ENCODE assay signal across 9 cellular contexts in the genomic region with DNA sequence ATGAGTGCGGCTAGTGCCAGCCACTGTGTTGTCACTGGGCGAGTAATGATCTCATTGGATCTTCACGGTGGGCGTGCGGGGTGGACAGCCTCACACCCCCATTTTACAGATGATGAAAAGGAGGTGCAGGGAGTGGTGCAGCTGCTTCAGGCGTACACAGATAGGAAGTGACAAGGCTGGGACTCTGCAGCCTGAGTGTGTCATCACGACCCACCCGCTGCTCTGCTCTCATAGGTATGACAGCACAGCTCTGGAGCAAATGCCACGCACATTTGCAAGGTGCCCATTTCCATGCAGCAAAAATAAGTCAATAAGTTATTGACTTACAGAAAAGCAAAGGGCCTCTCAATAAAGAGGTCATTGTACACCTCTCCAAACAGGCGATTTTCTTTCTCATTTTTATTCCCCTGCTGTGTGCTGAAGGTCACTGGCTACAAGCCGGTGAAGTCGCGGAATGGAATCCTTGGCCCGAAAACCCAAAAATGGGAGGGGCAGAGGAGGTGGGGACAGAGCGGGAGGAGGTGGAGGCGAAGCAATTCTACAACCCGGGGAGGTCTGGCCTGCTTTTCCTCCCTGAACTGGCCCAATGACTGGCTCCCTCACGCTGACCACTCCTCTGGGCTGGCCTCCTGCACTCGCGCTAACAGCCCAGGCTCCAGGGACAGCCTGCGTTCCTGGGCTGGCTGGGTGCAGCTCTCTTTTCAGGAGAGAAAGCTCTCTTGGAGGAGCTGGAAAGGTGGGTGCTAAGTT. TPM values are rescaled to one million over a fixed set of nuclear protein-coding genes. Genes with fewer than 3 reads are reported as not detected.
DNase-seq lines count a peak whose midpoint lies in the region; ATAC-seq and TF ChIP-seq lines count a peak whose summit lies in the region.
"Had no signal": no experiment of that assay in that cellular context is flagged by ENCODE, and none has a peak within 500 bp of the region (broad histone marks: within the 10 kb centered on the region; RNA-seq: fewer than 3 reads in every experiment).

Gene SOD3 (plus strand): TSS at position 658 of the 750 bp plus-strand sequence. CDS start 3,949 bp downstream, outside the sequence.

- TF ChIP-seq CTCF in SK-N-SH (IDR thresholded peaks at IDR 0.05) (no peak), osteocyte (IDR thresholded peaks at IDR 0.05) (no peak), GM13977 (IDR thresholded peaks at IDR 0.05; ENCODE audit: extremely low read depth, insufficient read depth, missing control alignments) (no peak)

- H3K4me3 Mint-ChIP-seq in osteocyte (ENCODE audit: unreplicated experiment), result peak within 1 kb of the TSS; percentile 57

- H3K27me3 ChIP-seq in BLaER1 treated with 17β-estradiol and CSF1 and Interleukin-3, amounts not matched to agents 10 nM and 100 nM, result peaks cover 0 to 2% (median 0%) of the 10 kb centered on the region in 11 experiments; a peak in 1 of 22 replicates
- no peaks in the 10 kb centered on the region for H3K27me3 ChIP-seq in SK-N-SH (ENCODE audit: insufficient read depth)

- no peak for TF ChIP-seq RAD21 in SK-N-SH (IDR thresholded peaks at IDR 0.05; ENCODE audit: low read length)

- peak within 1 kb of the TSS in 10 of 11 experiments; percentile 5 to 79 (median 50); a peak in 15 of 22 replicates for H3K4me2 ChIP-seq in BLaER1 treated with 17β-estradiol and CSF1 and Interleukin-3, amounts not matched to agents 10 nM and 100 nM
- peak within 1 kb of the TSS; percentile 77 for H3K4me2 ChIP-seq in SK-N-SH

- H3K9me3 ChIP-seq in BLaER1 treated with 17β-estradiol and CSF1 and Interleukin-3, amounts not matched to agents 10 nM and 100 nM (replicated peaks in 1 of 11), result peaks cover 0 to 14% (median 10%) of the 10 kb centered on the region in 11 experiments; a peak in 17 of 22 replicates
- H3K9me3 ChIP-seq in SK-N-SH, result no peaks in the 10 kb centered on the region

- H3K36me3 ChIP-seq in BLaER1 treated with 17β-estradiol and CSF1 and Interleukin-3, amounts not matched to agents 10 nM and 100 nM, result no peaks in the 10 kb centered on the region
- no peaks in the 10 kb centered on the region for H3K36me3 ChIP-seq in SK-N-SH (replicated peaks in 1 of 2; ENCODE audit: control insufficient read depth in 1 of 2, insufficient read depth in 2 of 2, low read length in 1 of 2)

- no peaks in the 10 kb centered on the region for H3K79me2 ChIP-seq in SK-N-SH (ENCODE audit: insufficient read depth)

- intact Hi-C loops in Right ventricle myocardium inferior (cut with DNase I), result loop anchor here (10.0 kb wide), 2 partner anchors 120 to 320 kb away; partner anchors contain the start of gene CCDC149

- peak; percentile 97 for ATAC-seq in Right ventricle myocardium inferior
- no peak for ATAC-seq in GM21447 (IDR thresholded peaks at IDR 0.05; ENCODE audit: unreplicated experiment)
- no peak for ATAC-seq in GM19467 (IDR thresholded peaks at IDR 0.05; ENCODE audit: unreplicated experiment)
- ATAC-seq: GM12878 had no signal

- H3K4me3 ChIP-seq in BLaER1 treated with 17β-estradiol and CSF1 and Interleukin-3, amounts not matched to agents 10 nM and 100 nM, result no peak within 1 kb of the TSS
- peak within 1 kb of the TSS; percentile 30 to 46 for H3K4me3 ChIP-seq in SK-N-SH (ENCODE audit: low read depth in 2 of 2, low read length in 1 of 2)
- H3K4me3 ChIP-seq: GM12878 had no signal

- DNase-seq in SK-N-SH (no peak), Right ventricle myocardium inferior (ENCODE audit: missing footprints) (peak; percentile 87), osteocyte (ENCODE audit: extremely low spot score, unreplicated experiment) (peak; percentile 81), GM13977 (ENCODE audit: low spot score) (no peak), NCI-H1048 (lab: John Stamatoyannopoulos, UW) (no peak)

- no peak within 1 kb of the TSS for H3K9ac ChIP-seq in BLaER1 treated with 17β-estradiol and CSF1 and Interleukin-3, amounts not matched to agents 10 nM and 100 nM
- peak within 1 kb of the TSS; percentile 45; the same call in 1 of the 2 replicates for H3K9ac ChIP-seq in SK-N-SH

- no peak for TF ChIP-seq EP300 in SK-N-SH (IDR thresholded peaks at IDR 0.05; ENCODE audit: borderline replicate concordance in 1 of 2, low read depth in 1 of 2, low read length in 1 of 2)

- no peaks in the 10 kb centered on the region for H3K27me3 Mint-ChIP-seq in osteocyte (ENCODE audit: unreplicated experiment)

- peaks cover 20% of the 10 kb centered on the region for H3K4me1 Mint-ChIP-seq in osteocyte (ENCODE audit: unreplicated experiment)

- H4K20me1 ChIP-seq in BLaER1 treated with 17β-estradiol and CSF1 and Interleukin-3, amounts not matched to agents 10 nM and 100 nM, result no peaks in the 10 kb centered on the region
- no peaks in the 10 kb centered on the region for H4K20me1 ChIP-seq in SK-N-SH (ENCODE audit: insufficient read depth)

- H3F3A ChIP-seq in SK-N-SH (replicated peaks; ENCODE audit: insufficient read depth), result peaks cover 15% of the 10 kb centered on the region

- in situ Hi-C loops in GM13977 (cut with MboI; ENCODE audit: low pct_unique_long_range_greater_than_20kb, low sequenced_read_pairs, unreplicated experiment), result no loop called here

- H2AFZ ChIP-seq in SK-N-SH (ENCODE audit: low read depth), result peak within 1 kb of the TSS; percentile 82

- no peaks in the 10 kb centered on the region for H3K9me2 ChIP-seq in SK-N-SH

- peaks cover 8 to 34% (median 19%) of the 10 kb centered on the region in 10 experiments for H3K4me1 ChIP-seq in BLaER1 treated with 17β-estradiol and CSF1 and Interleukin-3, amounts not matched to agents 10 nM and 100 nM
- H3K4me1 ChIP-seq in SK-N-SH (ENCODE audit: control insufficient read depth in 1 of 2, insufficient read depth in 2 of 2, low read depth in 1 of 2, low read length in 1 of 2), result peaks cover 2 to 11% of the 10 kb centered on the region in 2 experiments; a peak in 2 of 4 replicates

- no peaks in the 10 kb centered on the region for H3K9me3 Mint-ChIP-seq in osteocyte (ENCODE audit: unreplicated experiment)

- no peaks in the 10 kb centered on the region for H3K36me3 Mint-ChIP-seq in osteocyte (ENCODE audit: unreplicated experiment)

- WGBS in SK-N-SH (ENCODE audit: low lambda C conversion rate), result 24% methylated on average over 19 of the region's 21 CpGs

- no peak within 1 kb of the TSS for H3K27ac ChIP-seq in BLaER1 treated with 17β-estradiol and CSF1 and Interleukin-3, amounts not matched to agents 10 nM and 100 nM
- peak within 1 kb of the TSS; percentile 34 to 72; a peak in 3 of 4 replicates for H3K27ac ChIP-seq in SK-N-SH (ENCODE audit: low read depth in 2 of 2, low read length in 1 of 2)

- H3K27ac Mint-ChIP-seq in osteocyte (ENCODE audit: unreplicated experiment), result peak within 1 kb of the TSS; percentile 70

- CTCF ChIA-PET in SK-N-SH (lab: Yijun Ruan, JAX), result interaction anchor here (0.6 kb wide), 1 partner anchor 13 kb away, joined by 3 read pairs; no protein-coding TSS in a partner anchor

- POLR2A ChIA-PET in SK-N-SH (lab: Yijun Ruan, JAX), result no interaction called here

TF ChIP-seq in SK-N-SH, 30 proteins besides CTCF, POLR2A, EP300 and RAD21:
- peak; percentile 63; the same call in 1 of the 2 replicates for TF ChIP-seq TAF1 (IDR thresholded peaks at IDR 0.05; ENCODE audit: borderline replicate concordance, low read depth, low read length)
- TF ChIP-seq RXRA (IDR thresholded peaks at IDR 0.05; ENCODE audit: borderline replicate concordance, low read depth), result no peak
- 0 out of 2 replicates have a peak, but pooled peaks have one; percentile 1 for TF ChIP-seq SMC3 (IDR thresholded peaks at IDR 0.05; ENCODE audit: low read depth, low read length)
- no peak for TF ChIP-seq NRF1 (IDR thresholded peaks at IDR 0.05; ENCODE audit: low read depth, low read length)
- no peak for TF ChIP-seq GABPA (IDR thresholded peaks at IDR 0.05; ENCODE audit: low read depth)
- TF ChIP-seq MAX (IDR thresholded peaks at IDR 0.05; ENCODE audit: low read depth), result peak; percentile 51; the same call in 1 of the 2 replicates
- 0 out of 2 replicates have a peak, but pooled peaks have one; percentile 17 for TF ChIP-seq TCF12 (IDR thresholded peaks at IDR 0.05)
- peak; percentile 88 for TF ChIP-seq POLR2AphosphoS5 (IDR thresholded peaks at IDR 0.05; ENCODE audit: low read depth, low read length)
- peak; percentile 45; the same call in 1 of the 2 replicates for TF ChIP-seq NFIC (IDR thresholded peaks at IDR 0.05; ENCODE audit: borderline replicate concordance)
TF ChIP-seq in SK-N-SH: peak in this region for 6.

RNA-seq across cellular contexts. Expression of gene SOD3, which starts in this region (rescaled TPM):
- polyA plus RNA-seq in SK-N-SH (2012; rRNA removed), result 12.0 and 21.6 TPM in 2 replicates
- polyA plus RNA-seq in SK-N-SH (2012; cell fraction: cytosol; rRNA removed), result 12.9 and 23.2 TPM in 2 replicates
- polyA plus RNA-seq in SK-N-SH (2012; cell fraction: nucleus; rRNA removed), result 25.5 and 31.9 TPM in 2 replicates
- total RNA-seq in Right ventricle myocardium inferior (63.4 TPM), osteocyte (3.4 and 4.5 TPM in 2 replicates)
- total RNA-seq: GM12878 had no signal
- polyA plus RNA-seq: GM12878 had no signal

Comparison
In these comparisons a context has a peak if more than half of its experiments do, and no peak if none do; other contexts are left out.
1. RNA of gene SOD3 (total RNA-seq): 63.4 TPM in Right ventricle myocardium inferior (single experiment); 3.4 to 4.5 TPM in osteocyte; every median in the first group is over 10 times any median in the second.
2. H3K27ac ChIP-seq: peak in SK-N-SH (2 of 2); none in BLaER1 treated with 17β-estradiol and CSF1 and Interleukin-3, amounts not matched to agents 10 nM and 100 nM (0 of 11).
3. H3K4me3 ChIP-seq: peak in SK-N-SH (2 of 2); none in BLaER1 treated with 17β-estradiol and CSF1 and Interleukin-3, amounts not matched to agents 10 nM and 100 nM (0 of 10).
4. DNase-seq: peak in Right ventricle myocardium inferior (single experiment) and osteocyte (single experiment); none in SK-N-SH (single experiment), GM13977 (single experiment) and NCI-H1048 (single experiment).